ENCODE assay signal across 8 cellular contexts in genomic region chr11:120337133-120337895, GRCh38. TPM values are rescaled to one million over a fixed set of nuclear protein-coding genes. Genes with fewer than 3 reads are reported as not detected.
DNase-seq lines count a peak whose midpoint lies in the region; TF ChIP-seq lines count a peak whose summit lies in the region.

No MANE protein-coding gene starts in this region.

- H3K4me3 Mint-ChIP-seq in chondrocyte (ENCODE audit: unreplicated experiment) = peak overlapping the region; percentile 99

- peak overlapping the region; percentile 96 for H3K27ac Mint-ChIP-seq in chondrocyte (ENCODE audit: unreplicated experiment)

- peak overlapping the region; percentile 18 to 91 for H3K9ac ChIP-seq in liver (ENCODE audit: low read depth in 1 of 2, low read length in 2 of 2)

- H3K27me3 ChIP-seq in SJCRH30 (no peaks in the 10 kb centered on the region), liver (ENCODE audit: control insufficient read depth in 4 of 4, insufficient read depth in 4 of 4, low read length in 3 of 4) (no peaks in the 10 kb centered on the region), suprapubic skin (no peaks in the 10 kb centered on the region)

- TF ChIP-seq POLR2A in suprapubic skin (IDR thresholded peaks at IDR 0.05) = no peak

- H3K4me3 ChIP-seq in SJCRH30 = peak overlapping the region; percentile 96
- H3K4me3 ChIP-seq in liver (ENCODE audit: low read depth in 1 of 3, low read length in 3 of 3) = peak overlapping the region; percentile 82 to 99 (median 96)
- H3K4me3 ChIP-seq in suprapubic skin = peak overlapping the region; percentile 86

- TF ChIP-seq RAD21 in liver (IDR thresholded peaks at IDR 0.05) = peak in 1 of 2 donors; percentile 20

- H3K27ac ChIP-seq in SJCRH30 = peak overlapping the region; percentile 74
- peak overlapping the region; percentile 89 to 94 for H3K27ac ChIP-seq in liver (ENCODE audit: low read depth in 1 of 2, low read length in 2 of 2)
- H3K27ac ChIP-seq in suprapubic skin = peak overlapping the region; percentile 99

- peak; percentile 13 for DNase-seq in activated naive CD4-positive, alpha-beta T cell treated with Interleukin-2 at 50 U/mL for 16 hours
- DNase-seq in activated naive CD4-positive, alpha-beta T cell (lab: John Stamatoyannopoulos, UW) = no peak
- DNase-seq in SJCRH30 (peak; percentile 10 to 34), chondrocyte (ENCODE audit: low spot score) (no peak), suprapubic skin (ENCODE audit: low spot score in 2 of 2) (peak in 1 of 2 donors; percentile 70), NCI-H1436 (lab: John Stamatoyannopoulos, UW) (no peak), NCI-H524 treated with DMSO at 0.1 percent for 48 hours (lab: John Stamatoyannopoulos, UW) (no peak)

- no peaks in the 10 kb centered on the region for H3K9me3 ChIP-seq in SJCRH30 (replicated peaks)
- H3K9me3 ChIP-seq in liver (ENCODE audit: control insufficient read depth in 4 of 4, low read length in 3 of 4) = no peaks in the 10 kb centered on the region
- H3K9me3 ChIP-seq in suprapubic skin = no peaks in the 10 kb centered on the region

- H3K4me1 ChIP-seq in SJCRH30 (peaks cover 10% of the 10 kb centered on the region), liver (ENCODE audit: control insufficient read depth in 4 of 4, insufficient read depth in 4 of 4, low read length in 3 of 4) (peaks cover 0 to 17% (median 6%) of the 10 kb centered on the region in 4 donors), suprapubic skin (peaks cover 63% of the 10 kb centered on the region)

- H3K9me3 Mint-ChIP-seq in chondrocyte (ENCODE audit: low read depth) = no peaks in the 10 kb centered on the region

- no peaks in the 10 kb centered on the region for H3K27me3 Mint-ChIP-seq in chondrocyte (ENCODE audit: low read depth)

- H3K36me3 ChIP-seq in SJCRH30 (no peaks in the 10 kb centered on the region), liver (ENCODE audit: control insufficient read depth in 4 of 4, insufficient read depth in 3 of 4, low read depth in 1 of 4, low read length in 3 of 4) (no peaks in the 10 kb centered on the region), suprapubic skin (no peaks in the 10 kb centered on the region)

- no peak for TF ChIP-seq CTCF in chondrocyte (IDR thresholded peaks at IDR 0.05)
- TF ChIP-seq CTCF in liver (IDR thresholded peaks at IDR 0.05; ENCODE audit: low read depth, low read length, missing input control) = no peak
- TF ChIP-seq CTCF in suprapubic skin (IDR thresholded peaks at IDR 0.05) = no peak

- WGBS in liver = 1% methylated on average over 21 of the region's 21 CpGs
- WGBS in suprapubic skin = 3% methylated on average over 21 of the region's 21 CpGs

- TF ChIP-seq EP300 in suprapubic skin (IDR thresholded peaks at IDR 0.05) = no peak

- H3K4me1 Mint-ChIP-seq in chondrocyte (ENCODE audit: low read depth) = peaks cover 63% of the 10 kb centered on the region

- H3K36me3 Mint-ChIP-seq in chondrocyte (ENCODE audit: low read depth) = no peaks in the 10 kb centered on the region

TF ChIP-seq in liver, 16 proteins besides CTCF, POLR2A, EP300 and RAD21:
- TF ChIP-seq MAX (IDR thresholded peaks at IDR 0.05) (no peak), NR2F2 (IDR thresholded peaks at IDR 0.05) (peak; percentile 9), HNF4A (conservative IDR thresholded peaks at IDR 0.05) (peak; percentile 38 to 44), TAF1 (conservative IDR thresholded peaks at IDR 0.05) (peak; percentile 31), ATF3 (IDR thresholded peaks at IDR 0.05) (no peak), REST (IDR thresholded peaks at IDR 0.05) (peak; percentile 77), ZBTB33 (IDR thresholded peaks at IDR 0.05) (no peak), FOXA2 (IDR thresholded peaks at IDR 0.05) (peak; percentile 54), EGR1 (IDR thresholded peaks at IDR 0.05; ENCODE audit: low read depth in 2 of 2) (no peak), GABPA (IDR thresholded peaks at IDR 0.05 in 1 of 2, conservative IDR thresholded peaks at IDR 0.05 in 1 of 2) (peak in 1 of 2 donors; percentile 11), YY1 (IDR thresholded peaks at IDR 0.05) (peak; percentile 21), HNF4G (IDR thresholded peaks at IDR 0.05) (no peak), JUND (IDR thresholded peaks at IDR 0.05) (peak in 1 of 2 donors; percentile 9), FOXA1 (IDR thresholded peaks at IDR 0.05) (peak; percentile 34), RXRA (IDR thresholded peaks at IDR 0.05) (peak; percentile 53 to 62), SP1 (IDR thresholded peaks at IDR 0.05) (peak; percentile 19)
TF ChIP-seq in liver: peak in this region for 11.

RNA-seq across cellular contexts. Expression of gene ARHGEF12, which starts 1.1 kb away (rescaled TPM):
- total RNA-seq in SJCRH30 (2014; rRNA removed; shearing (Covaris generic)) = 34.0 and 36.2 TPM in 2 replicates
- 71.9 to 93.3 TPM (median 74.2 TPM) in 3 replicates for total RNA-seq in chondrocyte
- total RNA-seq in liver = 100 to 1,000 TPM in 1 of 2 donors, 10 to 100 TPM in 1; 78.6 to 169 TPM
- polyA plus RNA-seq in liver = 10 to 100 TPM; 28.0 to 29.2 TPM
- 100 to 1,000 TPM; 107 to 222 (median 138) TPM for total RNA-seq in suprapubic skin

RNA-seq across cellular contexts. Expression of gene TLCD5, which starts 12.2 kb away (rescaled TPM):
- total RNA-seq in SJCRH30 (2014; rRNA removed; shearing (Covaris generic)) = 1.4 and 2.2 TPM in 2 replicates
- total RNA-seq in chondrocyte (8.8 to 10.5 TPM (median 9.8 TPM) in 3 replicates), liver (1 to 10 TPM in 1 of 2 donors, under 1 TPM in 1; 0.50 to 1.2 TPM), suprapubic skin (1 to 10 TPM in 2 of 4 donors, under 1 TPM in 2; 0.83 to 2.3 (median 1.5) TPM)
- under 1 TPM; 0.31 to 0.86 TPM for polyA plus RNA-seq in liver

Comparison
In these comparisons a context has a peak if more than half of its experiments do, and no peak if none do; other contexts are left out.
1. DNase-seq: peak in activated naive CD4-positive, alpha-beta T cell treated with Interleukin-2 at 50 U/mL for 16 hours (single experiment) and SJCRH30 (2 of 2); none in activated naive CD4-positive, alpha-beta T cell (0 of 4), chondrocyte (single experiment), NCI-H1436 (single experiment) and NCI-H524 treated with DMSO at 0.1 percent for 48 hours (single experiment).
2. Peak in every context shown above with its lines, with median percentiles within 50 percentile points of each other: H3K27ac ChIP-seq and H3K4me3 ChIP-seq.